In the genomic region with DNA sequence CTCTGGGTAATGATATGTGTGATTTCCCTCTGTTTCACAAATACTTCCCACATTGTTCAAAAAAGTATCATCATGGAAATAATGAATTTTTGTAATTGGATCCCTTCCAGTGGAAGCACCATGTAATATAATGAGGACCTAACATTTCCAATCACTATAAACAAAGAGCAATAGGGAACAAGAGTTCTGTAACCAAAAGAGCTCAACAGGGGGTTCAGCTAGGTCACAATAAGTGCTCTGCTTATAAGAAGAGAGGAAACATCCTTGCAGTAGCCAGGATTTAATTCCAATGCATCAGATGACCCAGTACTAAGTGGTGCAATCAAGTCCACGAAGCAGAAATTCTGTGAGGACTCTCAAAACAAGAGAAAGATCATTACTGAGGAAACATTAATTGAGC, we compare ENCODE assay signal across 18 cellular contexts. TPM values are rescaled to one million over a fixed set of nuclear protein-coding genes. Genes with fewer than 3 reads are reported as not detected.
A peak's percentile ranks its signal among the peaks of the same experiment; 100 is the strongest.
DNase-seq lines count a peak whose midpoint lies in the region; ATAC-seq and TF ChIP-seq lines count a peak whose summit lies in the region.
"Had no signal": no experiment of that assay in that cellular context is flagged by ENCODE, and none has a peak within 500 bp of the region (broad histone marks: within the 10 kb centered on the region; RNA-seq: fewer than 3 reads in every experiment).

No MANE protein-coding gene starts in this region.

- no peaks in the 10 kb centered on the region for H3K27me3 ChIP-seq in trophoblast cell (ENCODE audit: insufficient read depth, low read length)
- H3K27me3 ChIP-seq: gastroesophageal sphincter had no signal

- H3K9me3 ChIP-seq in trophoblast cell (ENCODE audit: insufficient read depth, low read depth, low read length) = no peaks in the 10 kb centered on the region
- H3K9me3 ChIP-seq: gastroesophageal sphincter had no signal

- no peak overlapping the region for H4K12ac ChIP-seq in trophoblast cell (ENCODE audit: low read depth, low read length)

- no peak overlapping the region for H2AK5ac ChIP-seq in trophoblast cell (ENCODE audit: low read length)

- no peaks in the 10 kb centered on the region for H3K27me3 Mint-ChIP-seq in activated CD4-positive, alpha-beta T cell treated with anti-CD3 and anti-CD28 coated beads, Interleukin-2, amount 10 ng/mL, durations not matched to agents 24 days and 14 days

- intact Hi-C loops in activated CD4-positive, alpha-beta T cell treated with anti-CD3 and anti-CD28 coated beads, Interleukin-2, amount 10 ng/mL, durations not matched to agents 24 days and 14 days (cut with micrococcal nuclease) = no loop called here

- no peak for TF ChIP-seq CTCF in astrocyte of the spinal cord (IDR thresholded peaks at IDR 0.05; ENCODE audit: low read depth, low read length)

- H3K4me2 ChIP-seq in trophoblast cell (ENCODE audit: low read length) = no peak overlapping the region

- no peak overlapping the region for H2BK12ac ChIP-seq in trophoblast cell (ENCODE audit: low read length)

- WGBS in trophoblast cell (ENCODE audit: extremely low coverage, insufficient coverage, insufficient read length) = no CpG with 5 or more reads among the region's 1 CpG

- H3K27ac Mint-ChIP-seq in activated CD4-positive, alpha-beta T cell treated with anti-CD3 and anti-CD28 coated beads, Interleukin-2, amount 10 ng/mL, durations not matched to agents 24 days and 14 days = peak overlapping the region; percentile 61
- H3K27ac Mint-ChIP-seq: stimulated activated effector memory CD8-positive, alpha-beta T cell treated with anti-CD3 and anti-CD28 coated beads, Interleukin-12 subunit alpha, Interleukin-12 subunit beta, amount 100 ng/mL, for 72 hours had no signal

- H3K4ac ChIP-seq in trophoblast cell (ENCODE audit: low read depth, low read length) = peak overlapping the region; percentile 46

- H3K36me3 ChIP-seq in trophoblast cell (ENCODE audit: control insufficient read depth in 1 of 2, insufficient read depth in 2 of 2, low read length in 2 of 2) = peaks cover 5 to 9% of the 10 kb centered on the region in 2 experiments
- H3K36me3 ChIP-seq: gastroesophageal sphincter had no signal

- H3K23ac ChIP-seq in trophoblast cell (ENCODE audit: low read length) = no peak overlapping the region

- H2BK120ac ChIP-seq in trophoblast cell (ENCODE audit: insufficient read depth, low read length, poor library complexity) = no peak overlapping the region

- DNase-seq in activated CD4-positive, alpha-beta T cell treated with anti-CD3 and anti-CD28 coated beads, Interleukin-2, amount 10 ng/mL, durations not matched to agents 24 days and 14 days = no peak
- DNase-seq in activated CD4-positive, alpha-beta T cell treated with anti-CD3 and anti-CD28 coated beads, Interleukin-2, amount 50 U/mL, for 4 hours = no peak
- peak; percentile 62 for DNase-seq in NCI-H69 (lab: John Stamatoyannopoulos, UW)
- DNase-seq in astrocyte of the spinal cord (ENCODE audit: low read depth, low spot score) = peak; percentile 55
- no peak for DNase-seq in trophoblast cell
- DNase-seq in Ammon's horn (ENCODE audit: low spot score) = no peak
- DNase-seq in cerebellum (ENCODE audit: low spot score) = no peak
- DNase-seq: activated CD4-positive, alpha-beta T cell treated with anti-CD3 and anti-CD28 coated beads, Interleukin-2, amount 50 U/mL, for 48 hours; activated effector memory CD4-positive, alpha-beta T cell treated with Interleukin-2 at 50 U/mL for 16 hours; Calu3; cortex of kidney; midbrain; NCI-H1436 treated with DMSO at 0.1 percent for 48 hours; NCI-H345; OCI-M1 had no signal

- H4K91ac ChIP-seq in trophoblast cell (ENCODE audit: low read depth, low read length) = no peak overlapping the region

- H3K4me3 Mint-ChIP-seq in activated CD4-positive, alpha-beta T cell treated with anti-CD3 and anti-CD28 coated beads, Interleukin-2, amount 10 ng/mL, durations not matched to agents 24 days and 14 days = peak overlapping the region; percentile 4
- H3K4me3 Mint-ChIP-seq: stimulated activated effector memory CD8-positive, alpha-beta T cell treated with anti-CD3 and anti-CD28 coated beads, Interleukin-12 subunit alpha, Interleukin-12 subunit beta, amount 100 ng/mL, for 72 hours had no signal

- peaks cover 25 to 28% of the 10 kb centered on the region in 2 experiments for H3K4me1 ChIP-seq in trophoblast cell (ENCODE audit: control insufficient read depth in 1 of 2, insufficient read depth in 2 of 2, low read length in 2 of 2)

- H3K4me1 Mint-ChIP-seq in activated CD4-positive, alpha-beta T cell treated with anti-CD3 and anti-CD28 coated beads, Interleukin-2, amount 10 ng/mL, durations not matched to agents 24 days and 14 days = peaks cover 69% of the 10 kb centered on the region

- peaks cover 28% of the 10 kb centered on the region for H3K36me3 Mint-ChIP-seq in activated CD4-positive, alpha-beta T cell treated with anti-CD3 and anti-CD28 coated beads, Interleukin-2, amount 10 ng/mL, durations not matched to agents 24 days and 14 days (ENCODE audit: low read depth)

- no peak overlapping the region for H3K18ac ChIP-seq in trophoblast cell (ENCODE audit: low read length)

- H3K4me3 ChIP-seq in astrocyte of the spinal cord (ENCODE audit: low read depth, low read length) (no peak overlapping the region), trophoblast cell (ENCODE audit: low read depth, low read length) (no peak overlapping the region)
- H3K4me3 ChIP-seq: gastroesophageal sphincter had no signal

- peaks cover 30% of the 10 kb centered on the region for H3K79me2 ChIP-seq in trophoblast cell (ENCODE audit: control insufficient read depth, insufficient read depth, low read length, poor library complexity)

- no peak overlapping the region for H2BK5ac ChIP-seq in trophoblast cell (ENCODE audit: low read depth, low read length, poor library complexity)

- H3K14ac ChIP-seq in trophoblast cell (ENCODE audit: low read length) = no peak overlapping the region

- no peak overlapping the region for H3K9ac ChIP-seq in trophoblast cell (ENCODE audit: low read length)

- H4K8ac ChIP-seq in trophoblast cell (ENCODE audit: low read depth, low read length) = no peak overlapping the region

- peaks cover 6% of the 10 kb centered on the region for H3K79me1 ChIP-seq in trophoblast cell (ENCODE audit: low read length)

- ATAC-seq in GM21423 (IDR thresholded peaks at IDR 0.05; ENCODE audit: unreplicated experiment) = no peak
- ATAC-seq: gastroesophageal sphincter; stimulated activated effector memory CD8-positive, alpha-beta T cell treated with anti-CD3 and anti-CD28 coated beads, Interleukin-12 subunit alpha, Interleukin-12 subunit beta, amount 100 ng/mL, for 72 hours had no signal

- in situ Hi-C loops in astrocyte of the spinal cord (cut with HindIII; ENCODE audit: low sequenced_read_pairs) = no loop called here

- H3K9me3 Mint-ChIP-seq in activated CD4-positive, alpha-beta T cell treated with anti-CD3 and anti-CD28 coated beads, Interleukin-2, amount 10 ng/mL, durations not matched to agents 24 days and 14 days = no peaks in the 10 kb centered on the region
- H3K9me3 Mint-ChIP-seq: stimulated activated effector memory CD8-positive, alpha-beta T cell treated with anti-CD3 and anti-CD28 coated beads, Interleukin-12 subunit alpha, Interleukin-12 subunit beta, amount 100 ng/mL, for 72 hours had no signal

- no peak overlapping the region for H3K27ac ChIP-seq in trophoblast cell (ENCODE audit: low read depth, low read length)
- H3K27ac ChIP-seq: gastroesophageal sphincter had no signal

- no peak overlapping the region for H2AFZ ChIP-seq in trophoblast cell (ENCODE audit: insufficient read depth, low read length, poor library complexity)

RNA-seq across cellular contexts. Expression of gene SERINC5, which starts 6.0 kb away (rescaled TPM):
- 19.2 and 21.3 TPM in 2 replicates for total RNA-seq in activated CD4-positive, alpha-beta T cell treated with anti-CD3 and anti-CD28 coated beads, Interleukin-2, amount 10 ng/mL, durations not matched to agents 24 days and 14 days
- polyA plus RNA-seq in trophoblast cell (2013) = 106 and 110 TPM in 2 replicates
- total RNA-seq in cerebellum = 30.7 TPM

Comparison
In these comparisons a context has a peak if more than half of its experiments do, and no peak if none do; other contexts are left out.
1. DNase-seq: peak in NCI-H69 (single experiment) and astrocyte of the spinal cord (single experiment); none in activated CD4-positive, alpha-beta T cell treated with anti-CD3 and anti-CD28 coated beads, Interleukin-2, amount 10 ng/mL, durations not matched to agents 24 days and 14 days (single experiment), activated CD4-positive, alpha-beta T cell treated with anti-CD3 and anti-CD28 coated beads, Interleukin-2, amount 50 U/mL, for 4 hours (0 of 2), trophoblast cell (0 of 2), Ammon's horn (single experiment) and cerebellum (single experiment).